In the genomic region with DNA sequence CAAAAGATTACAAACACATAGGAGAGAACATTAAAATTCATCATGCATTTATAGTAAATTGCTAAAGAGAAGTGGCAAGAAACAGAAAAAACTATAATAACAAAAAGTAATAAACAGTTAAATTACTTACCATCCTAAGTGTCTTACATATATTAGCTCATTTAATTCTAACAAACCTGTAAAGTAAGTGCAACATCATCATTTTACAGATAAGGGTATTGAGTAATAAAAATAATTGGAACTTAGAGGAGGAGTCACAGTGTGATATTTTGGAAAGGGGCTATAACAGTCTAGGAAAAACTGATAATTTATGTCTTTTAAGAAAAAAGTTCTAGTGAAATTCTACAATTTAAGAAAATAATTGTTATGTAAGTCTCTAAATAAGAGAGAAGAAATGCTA, we compare ENCODE assay signal across 32 cellular contexts.
DNase-seq lines count a peak whose midpoint lies in the region; ATAC-seq, FAIRE-seq and TF ChIP-seq lines count a peak whose summit lies in the region.
"Had no signal": no experiment of that assay in that cellular context is flagged by ENCODE, and none has a peak within 500 bp of the region (broad histone marks: within the 10 kb centered on the region; RNA-seq: fewer than 3 reads in every experiment).

No MANE protein-coding gene starts in this region.

- H3K23ac ChIP-seq in IMR-90 (ENCODE audit: low read depth, low read length) = no peak overlapping the region

- H3K27ac ChIP-seq in HepG2 (ENCODE audit: extremely low read length, insufficient read depth, low read length) = no peak overlapping the region
- H3K27ac ChIP-seq in right lobe of liver = no peak overlapping the region
- no peak overlapping the region for H3K27ac ChIP-seq in A549
- H3K27ac ChIP-seq in IMR-90 (ENCODE audit: insufficient read depth, low read length) = no peak overlapping the region
- H3K27ac ChIP-seq: 22Rv1; BLaER1; BLaER1 treated with 17β-estradiol and CSF1 and Interleukin-3, amounts not matched to agents 10 nM and 100 nM; C4-2B had no signal

- H4K8ac ChIP-seq in IMR-90 (ENCODE audit: low read depth in 2 of 2, low read length in 2 of 2) = no peak overlapping the region

- H3K4me2 ChIP-seq in HepG2 (ENCODE audit: low read depth, low read length) = no peak overlapping the region
- H3K4me2 ChIP-seq in A549 = no peak overlapping the region
- no peak overlapping the region for H3K4me2 ChIP-seq in IMR-90 (ENCODE audit: low read depth, low read length)
- H3K4me2 ChIP-seq: BLaER1; BLaER1 treated with 17β-estradiol and CSF1 and Interleukin-3, amounts not matched to agents 10 nM and 100 nM had no signal

- no peaks in the 10 kb centered on the region for H3K79me1 ChIP-seq in IMR-90 (ENCODE audit: low read depth in 1 of 2, low read length in 2 of 2)

- no peak overlapping the region for H2BK120ac ChIP-seq in IMR-90 (ENCODE audit: low read depth, low read length)

- CTCF ChIA-PET in HepG2 (lab: Yijun Ruan, JAX; ENCODE audit: low intra/inter-chr PET ratio, low total read pairs) = no interaction called here
- CTCF ChIA-PET in A549 (lab: Yijun Ruan, JAX) = no interaction called here
- CTCF ChIA-PET in IMR-90 (lab: Yijun Ruan, JAX) = no interaction called here

- ATAC-seq in HepG2 = no peak
- no peak for ATAC-seq in right lobe of liver
- no peak for ATAC-seq in A549
- no peak for ATAC-seq in IMR-90 (ENCODE audit: low read depth)
- ATAC-seq: CD8-positive, alpha-beta T cell had no signal

- H3K36me3 ChIP-seq in HepG2 (replicated peaks in 1 of 2; ENCODE audit: control insufficient read depth in 1 of 2, insufficient read depth in 2 of 2, low read length in 2 of 2) = no peaks in the 10 kb centered on the region
- no peaks in the 10 kb centered on the region for H3K36me3 ChIP-seq in right lobe of liver
- no peaks in the 10 kb centered on the region for H3K36me3 ChIP-seq in IMR-90 (ENCODE audit: control insufficient read depth, insufficient read depth, low read length)
- H3K36me3 ChIP-seq: BE2C; BLaER1; BLaER1 treated with 17β-estradiol and CSF1 and Interleukin-3, amounts not matched to agents 10 nM and 100 nM had no signal

- FAIRE-seq in HepG2 (lab: Jason Lieb, UNC) (no peak), A549 (lab: Jason Lieb, UNC) (no peak)
- FAIRE-seq: A204.1, D721Med had no signal

- H2AK9ac ChIP-seq in IMR-90 (replicated peaks; ENCODE audit: low read depth, low read length, poor library complexity) = no peak overlapping the region

- H4K91ac ChIP-seq in IMR-90 (ENCODE audit: insufficient read depth, low read depth, low read length) = no peak overlapping the region

- no peak overlapping the region for H3K56ac ChIP-seq in IMR-90 (ENCODE audit: extremely low read depth, insufficient read depth, low read length)

- no peaks in the 10 kb centered on the region for H3K79me2 ChIP-seq in HepG2 (ENCODE audit: insufficient read depth, low read length)

- no peak overlapping the region for H2BK20ac ChIP-seq in IMR-90 (ENCODE audit: low read depth, low read length)

- no peaks in the 10 kb centered on the region for H3K27me3 ChIP-seq in HepG2 (ENCODE audit: control insufficient read depth in 1 of 2, insufficient read depth in 2 of 2, low read length in 2 of 2)
- H3K27me3 ChIP-seq in right lobe of liver = no peaks in the 10 kb centered on the region
- no peaks in the 10 kb centered on the region for H3K27me3 ChIP-seq in IMR-90 (ENCODE audit: control insufficient read depth, insufficient read depth, low read length)
- H3K27me3 ChIP-seq: BE2C; BLaER1; BLaER1 treated with 17β-estradiol and CSF1 and Interleukin-3, amounts not matched to agents 10 nM and 100 nM had no signal

- no peak overlapping the region for H3K4ac ChIP-seq in IMR-90 (ENCODE audit: low read depth, low read length)

- no peak overlapping the region for H2BK15ac ChIP-seq in IMR-90 (ENCODE audit: low read depth, low read length)

- H3K4me3 ChIP-seq in HepG2 (replicated peaks in 1 of 3; ENCODE audit: insufficient read depth in 1 of 3, low read depth in 2 of 3, low read length in 3 of 3) (no peak overlapping the region), right lobe of liver (no peak overlapping the region), A549 (no peak overlapping the region), IMR-90 (ENCODE audit: insufficient read depth, low read depth, low read length) (no peak overlapping the region)
- H3K4me3 ChIP-seq: BLaER1; BLaER1 treated with 17β-estradiol and CSF1 and Interleukin-3, amounts not matched to agents 10 nM and 100 nM had no signal

- TF ChIP-seq CTCF in HepG2 (CRISPR knock-in tag; IDR thresholded peaks at IDR 0.05) (no peak), right lobe of liver (IDR thresholded peaks at IDR 0.05) (no peak), A549 (IDR thresholded peaks at IDR 0.05) (no peak), IMR-90 (conservative IDR thresholded peaks at IDR 0.05; ENCODE audit: low read depth, low read length) (no peak)

- H3K18ac ChIP-seq in IMR-90 (ENCODE audit: low read depth, low read length) = no peak overlapping the region

- H4K5ac ChIP-seq in IMR-90 (ENCODE audit: low read depth, low read length) = no peak overlapping the region

- intact Hi-C loops in HepG2 (cut with micrococcal nuclease; ENCODE audit: unreplicated experiment) = no loop called here
- intact Hi-C loops in right lobe of liver (cut with DNase I) = no loop called here
- intact Hi-C loops in IMR-90 (cut with micrococcal nuclease) = loop anchor here (5.0 kb wide), 1 partner anchor 47 kb away; no protein-coding TSS in a partner anchor

- no peak overlapping the region for H2AK5ac ChIP-seq in IMR-90 (ENCODE audit: low read depth, low read length)

- H3K9me3 ChIP-seq in HepG2 (ENCODE audit: low read length) = peaks cover 39% of the 10 kb centered on the region
- no peaks in the 10 kb centered on the region for H3K9me3 ChIP-seq in right lobe of liver
- no peaks in the 10 kb centered on the region for H3K9me3 ChIP-seq in A549
- no peaks in the 10 kb centered on the region for H3K9me3 ChIP-seq in IMR-90 (ENCODE audit: control insufficient read depth, insufficient read depth, low read length)
- H3K9me3 ChIP-seq: BE2C; BLaER1; BLaER1 treated with 17β-estradiol and CSF1 and Interleukin-3, amounts not matched to agents 10 nM and 100 nM; Caco-2 had no signal

- no peak for TF ChIP-seq RAD21 in HepG2 (CRISPR knock-in tag; IDR thresholded peaks at IDR 0.05)
- no peak for TF ChIP-seq RAD21 in A549 (conservative IDR thresholded peaks at IDR 0.05 in 1 of 2, IDR thresholded peaks at IDR 0.05 in 1 of 2)
- TF ChIP-seq RAD21 in IMR-90 (IDR thresholded peaks at IDR 0.05; ENCODE audit: low read length) = no peak

- H3K9ac ChIP-seq in HepG2 (ENCODE audit: insufficient read depth, low read depth, low read length) (no peak overlapping the region), IMR-90 (ENCODE audit: low read depth, low read length) (no peak overlapping the region)
- H3K9ac ChIP-seq: BLaER1; BLaER1 treated with 17β-estradiol and CSF1 and Interleukin-3, amounts not matched to agents 10 nM and 100 nM had no signal

- H4K20me1 ChIP-seq in HepG2 (ENCODE audit: insufficient read depth, low read length) = no peaks in the 10 kb centered on the region
- H4K20me1 ChIP-seq in IMR-90 (ENCODE audit: insufficient read depth, low read length) = no peaks in the 10 kb centered on the region
- H4K20me1 ChIP-seq: BLaER1; BLaER1 treated with 17β-estradiol and CSF1 and Interleukin-3, amounts not matched to agents 10 nM and 100 nM had no signal

- in situ Hi-C loops in HepG2 (cut with HindIII; ENCODE audit: extremely low pct_ligation_motif_present, low pct_unique_long_range_greater_than_20kb) (no loop called here), IMR-90 (cut with MboI; ENCODE audit: low sequenced_read_pairs) (no loop called here)

- no peak overlapping the region for H2BK5ac ChIP-seq in IMR-90 (ENCODE audit: low read depth, low read length, poor library complexity, severe bottlenecking)

- BruUV-seq in HepG2 (replicated peaks; lab: Mats Ljungman, UMichigan) (no TSS peak), IMR-90 (replicated peaks; lab: Mats Ljungman, UMichigan) (no TSS peak)

- no peaks in the 10 kb centered on the region for H3K9me1 ChIP-seq in IMR-90 (ENCODE audit: insufficient read depth, low read length)

- H2AFZ ChIP-seq in HepG2 (ENCODE audit: low read length) (no peak overlapping the region), IMR-90 (replicated peaks; ENCODE audit: low read length, poor library complexity) (no peak overlapping the region)

- no peak for TF ChIP-seq POLR2A in HepG2 (IDR thresholded peaks at IDR 0.05; ENCODE audit: insufficient read depth in 1 of 2, low read depth in 2 of 2, low read length in 2 of 2)
- no peak for TF ChIP-seq POLR2A in right lobe of liver (IDR thresholded peaks at IDR 0.05)
- no peak for TF ChIP-seq POLR2A in A549 (IDR thresholded peaks at IDR 0.05; ENCODE audit: low read length)
- TF ChIP-seq POLR2A in IMR-90 (IDR thresholded peaks at IDR 0.05; ENCODE audit: low read depth, low read length) = no peak

- no peaks in the 10 kb centered on the region for H3K4me1 ChIP-seq in HepG2 (ENCODE audit: insufficient read depth, low read length)
- H3K4me1 ChIP-seq in right lobe of liver = no peaks in the 10 kb centered on the region
- H3K4me1 ChIP-seq in A549 = no peaks in the 10 kb centered on the region
- no peaks in the 10 kb centered on the region for H3K4me1 ChIP-seq in IMR-90 (ENCODE audit: control insufficient read depth, insufficient read depth, low read length)
- H3K4me1 ChIP-seq: BE2C; BLaER1; BLaER1 treated with 17β-estradiol and CSF1 and Interleukin-3, amounts not matched to agents 10 nM and 100 nM; Caco-2 had no signal

- TF ChIP-seq EP300 in HepG2 (IDR thresholded peaks at IDR 0.05; ENCODE audit: low read depth in 2 of 2, low read length in 2 of 2) (no peak), HepG2 (CRISPR knock-in tag; IDR thresholded peaks at IDR 0.05; ENCODE audit: borderline replicate concordance) (no peak), A549 (IDR thresholded peaks at IDR 0.05) (no peak)

- POLR2A ChIA-PET in HepG2 (lab: Yijun Ruan, JAX) (no interaction called here), A549 (lab: Yijun Ruan, JAX) (no interaction called here), IMR-90 (lab: Charles Lee; ENCODE audit: unreplicated experiment) (no interaction called here)

- no peak overlapping the region for H3K14ac ChIP-seq in IMR-90 (replicated peaks; ENCODE audit: low read depth, low read length)

- dilution Hi-C loops in IMR-90 (cut with HindIII; ENCODE audit: low sequenced_read_pairs, unreplicated experiment) = no loop called here

- DNase-seq in HepG2 (ENCODE audit: low spot score) = no peak
- DNase-seq in right lobe of liver = no peak
- no peak for DNase-seq in A549 (ENCODE audit: low read depth in 1 of 2, low spot score in 1 of 2)
- DNase-seq in IMR-90 = no peak
- no peak for DNase-seq in stimulated activated naive CD4-positive, alpha-beta T cell (lab: John Stamatoyannopoulos, UW)
- DNase-seq in NCI-H510A (lab: John Stamatoyannopoulos, UW) = no peak
- DNase-seq: 8988T; ACHN; AML-193; BE2C; C1 segment of cervical spinal cord; Caco-2; Calu3; CD4-positive, alpha-beta memory T cell; CD4-positive, alpha-beta T cell; CD4-positive, CD25-positive, alpha-beta regulatory T cell; CD8-positive, alpha-beta memory T cell; CD8-positive, alpha-beta T cell; COR-L47; DMS 273 treated with DMSO at 0.1 percent for 48 hours; DMS153; DMS53; DMS79; DMS79 treated with DMSO at 0.1 percent for 48 hours; DND-41; EL had no signal

TF ChIP-seq in A549, 52 proteins besides CTCF, POLR2A, EP300 and RAD21 (continues in another document):
- TF ChIP-seq EHF (CRISPR knock-in tag; IDR thresholded peaks at IDR 0.05) = no peak

TF ChIP-seq in IMR-90, 13 proteins besides CTCF, POLR2A, EP300 and RAD21 (continues in another document):
- peak; percentile 51 for TF ChIP-seq MAFK (IDR thresholded peaks at IDR 0.05; ENCODE audit: low read depth, low read length)
